8 cellular contexts compared by ENCODE assay signal in the genomic region with DNA sequence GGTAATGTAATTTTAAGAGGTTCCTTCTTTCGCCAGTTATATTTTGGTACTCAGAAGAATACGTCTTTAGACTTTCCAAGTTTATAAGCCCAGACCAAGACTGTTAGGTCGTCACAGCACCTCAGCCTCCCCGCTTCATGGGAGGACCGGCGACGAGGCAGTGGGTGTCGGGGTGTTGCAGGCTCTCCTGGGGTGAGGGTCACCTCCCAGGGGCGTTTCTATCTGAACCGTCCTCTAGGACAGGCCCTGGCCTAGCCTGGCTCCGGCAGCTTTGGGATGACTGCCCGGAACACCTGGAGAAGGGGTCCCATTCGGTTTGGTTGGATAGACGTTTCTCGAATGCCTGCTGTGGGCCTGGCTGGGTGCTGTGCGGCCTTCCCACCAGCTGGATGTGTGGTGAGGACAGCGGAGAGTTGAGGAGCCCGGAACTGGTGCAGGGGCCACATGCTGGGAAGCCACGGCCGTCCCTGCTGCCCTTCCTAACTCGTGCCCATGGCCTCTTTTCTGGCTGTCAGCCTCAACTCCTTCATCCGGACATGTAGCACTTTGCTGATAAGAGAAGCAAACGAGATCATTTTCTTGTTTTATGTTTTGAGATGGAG. TPM values are rescaled to one million over a fixed set of nuclear protein-coding genes. Genes with fewer than 3 reads are reported as not detected.
DNase-seq lines count a peak whose midpoint lies in the region; ATAC-seq and TF ChIP-seq lines count a peak whose summit lies in the region.

No MANE protein-coding gene starts in this region.

- peaks cover 40% of the 10 kb centered on the region for H3K4me1 ChIP-seq in CD4-positive, CD25-positive, alpha-beta regulatory T cell (ENCODE audit: control insufficient read depth, insufficient read depth, low read length, poor library complexity, severe bottlenecking)
- peaks cover 18% of the 10 kb centered on the region for H3K4me1 ChIP-seq in NT2/D1 (ENCODE audit: insufficient read depth, insufficient read length)
- no peaks in the 10 kb centered on the region for H3K4me1 ChIP-seq in endocrine pancreas (ENCODE audit: control insufficient read depth, insufficient read depth, low read length)
- peaks cover 23% of the 10 kb centered on the region for H3K4me1 ChIP-seq in neural progenitor cell

- DNase-seq in CD4-positive, CD25-positive, alpha-beta regulatory T cell, result no peak
- no peak for DNase-seq in NT2/D1 (ENCODE audit: low read depth, low spot score)
- DNase-seq in neural progenitor cell (ENCODE audit: low spot score), result no peak
- DNase-seq in RPMI8226, result no peak
- DNase-seq in KG1 (lab: John Stamatoyannopoulos, UW), result no peak
- DNase-seq in stimulated activated naive CD4-positive, alpha-beta T cell treated with Interleukin-2 at 50 U/mL for 16 hours (lab: John Stamatoyannopoulos, UW), result no peak

- peaks cover 58% of the 10 kb centered on the region for H4K20me1 ChIP-seq in neural progenitor cell (ENCODE audit: low read depth)

- H3K27ac Mint-ChIP-seq in CD4-positive, CD25-positive, alpha-beta regulatory T cell, result peak overlapping the region; percentile 82 to 93 (median 90)
- H3K27ac Mint-ChIP-seq in neural progenitor cell, result no peak overlapping the region

- no peak for ATAC-seq in CD4-positive, CD25-positive, alpha-beta regulatory T cell (ENCODE audit: low read depth in 2 of 2)
- no peak for ATAC-seq in GM18498 (IDR thresholded peaks at IDR 0.05; ENCODE audit: unreplicated experiment)

- peak overlapping the region; percentile 78 for H3K9ac ChIP-seq in NT2/D1 (ENCODE audit: insufficient read length, low read depth)
- peak overlapping the region; percentile 77 for H3K9ac ChIP-seq in endocrine pancreas (ENCODE audit: control insufficient read depth, insufficient read depth, low read length)
- peak overlapping the region; percentile 76 for H3K9ac ChIP-seq in neural progenitor cell

- no peaks in the 10 kb centered on the region for H3K9me3 ChIP-seq in CD4-positive, CD25-positive, alpha-beta regulatory T cell (ENCODE audit: control insufficient read depth in 2 of 2, low read length in 2 of 2)
- H3K9me3 ChIP-seq in NT2/D1 (ENCODE audit: insufficient read depth, low read length), result no peaks in the 10 kb centered on the region
- H3K9me3 ChIP-seq in endocrine pancreas (ENCODE audit: control insufficient read depth, low read length), result no peaks in the 10 kb centered on the region
- no peaks in the 10 kb centered on the region for H3K9me3 ChIP-seq in neural progenitor cell (ENCODE audit: low read depth)

- TF ChIP-seq CTCF in neural progenitor cell (IDR thresholded peaks at IDR 0.05), result no peak

- peaks cover 10% of the 10 kb centered on the region for H3K36me3 ChIP-seq in CD4-positive, CD25-positive, alpha-beta regulatory T cell (ENCODE audit: control insufficient read depth, insufficient read depth, low read length)
- H3K36me3 ChIP-seq in NT2/D1 (ENCODE audit: insufficient read depth, insufficient read length, low read length), result peaks cover 19% of the 10 kb centered on the region
- no peaks in the 10 kb centered on the region for H3K36me3 ChIP-seq in endocrine pancreas (ENCODE audit: control insufficient read depth, insufficient read depth, low read length)
- no peaks in the 10 kb centered on the region for H3K36me3 ChIP-seq in neural progenitor cell

- H3F3A ChIP-seq in neural progenitor cell (ENCODE audit: low read depth), result peaks cover 12% of the 10 kb centered on the region

- H2AFZ ChIP-seq in neural progenitor cell (replicated peaks), result no peak overlapping the region

- no peaks in the 10 kb centered on the region for H3K27me3 Mint-ChIP-seq in CD4-positive, CD25-positive, alpha-beta regulatory T cell
- peaks cover 4% of the 10 kb centered on the region for H3K27me3 Mint-ChIP-seq in neural progenitor cell (ENCODE audit: insufficient read depth, low read depth)

- peaks cover 14% of the 10 kb centered on the region for H3K36me3 Mint-ChIP-seq in CD4-positive, CD25-positive, alpha-beta regulatory T cell
- peaks cover 8% of the 10 kb centered on the region for H3K36me3 Mint-ChIP-seq in neural progenitor cell

- peak overlapping the region; percentile 67 for H3K27ac ChIP-seq in CD4-positive, CD25-positive, alpha-beta regulatory T cell (ENCODE audit: insufficient read depth, low read length, poor library complexity, severe bottlenecking)
- H3K27ac ChIP-seq in neural progenitor cell, result no peak overlapping the region

- peak overlapping the region; percentile 88 to 93 (median 90) for H3K4me3 Mint-ChIP-seq in CD4-positive, CD25-positive, alpha-beta regulatory T cell
- H3K4me3 Mint-ChIP-seq in neural progenitor cell, result peak overlapping the region; percentile 92

- H3K79me2 ChIP-seq in neural progenitor cell (ENCODE audit: low read depth), result peaks cover 58% of the 10 kb centered on the region

- no peaks in the 10 kb centered on the region for H3K27me3 ChIP-seq in CD4-positive, CD25-positive, alpha-beta regulatory T cell (ENCODE audit: control insufficient read depth, insufficient read depth, low read length)
- H3K27me3 ChIP-seq in NT2/D1 (ENCODE audit: insufficient read depth, insufficient read length), result peaks cover 18% of the 10 kb centered on the region
- H3K27me3 ChIP-seq in endocrine pancreas (ENCODE audit: control insufficient read depth, insufficient read depth, low read length), result no peaks in the 10 kb centered on the region
- H3K27me3 ChIP-seq in neural progenitor cell, result no peaks in the 10 kb centered on the region

- H3K9me3 Mint-ChIP-seq in CD4-positive, CD25-positive, alpha-beta regulatory T cell, result no peaks in the 10 kb centered on the region
- no peaks in the 10 kb centered on the region for H3K9me3 Mint-ChIP-seq in neural progenitor cell

- peak overlapping the region; percentile 98 for H3K4me2 ChIP-seq in neural progenitor cell

- H3K4me1 Mint-ChIP-seq in CD4-positive, CD25-positive, alpha-beta regulatory T cell, result peaks cover 5 to 54% (median 33%) of the 10 kb centered on the region in 4 donors
- H3K4me1 Mint-ChIP-seq in neural progenitor cell, result peaks cover 49% of the 10 kb centered on the region

- H3K4me3 ChIP-seq in CD4-positive, CD25-positive, alpha-beta regulatory T cell (ENCODE audit: low read depth, low read length), result peak overlapping the region; percentile 74
- peak overlapping the region; percentile 77 for H3K4me3 ChIP-seq in NT2/D1 (ENCODE audit: insufficient read length, low read depth)
- H3K4me3 ChIP-seq in endocrine pancreas (ENCODE audit: control insufficient read depth, insufficient read depth, low read length), result peak overlapping the region; percentile 51
- peak overlapping the region; percentile 90 for H3K4me3 ChIP-seq in neural progenitor cell

RNA-seq across cellular contexts. Expression of a gene that starts 1.1 kb away (rescaled TPM):
- 85.2 TPM for total RNA-seq in CD4-positive, CD25-positive, alpha-beta regulatory T cell
- 10 to 100 TPM; 19.3 to 23.3 (median 22.0) TPM for polyA plus RNA-seq in CD4-positive, CD25-positive, alpha-beta regulatory T cell
- 28.4 and 35.7 TPM in 2 replicates for total RNA-seq in neural progenitor cell (ENCODE audit: low replicate concordance)

RNA-seq across cellular contexts. Expression of a gene that starts 19.3 kb away (rescaled TPM):
- total RNA-seq in CD4-positive, CD25-positive, alpha-beta regulatory T cell, result not detected
- not detected for polyA plus RNA-seq in CD4-positive, CD25-positive, alpha-beta regulatory T cell
- total RNA-seq in neural progenitor cell (ENCODE audit: low replicate concordance), result 0.09 and 1.7 TPM in 2 replicates

RNA-seq across cellular contexts. Expression of a gene that starts 56.6 kb away (rescaled TPM):
- 17.5 TPM for total RNA-seq in CD4-positive, CD25-positive, alpha-beta regulatory T cell
- 10 to 100 TPM; 18.7 to 23.6 (median 20.4) TPM for polyA plus RNA-seq in CD4-positive, CD25-positive, alpha-beta regulatory T cell
- 16.2 and 19.2 TPM in 2 replicates for total RNA-seq in neural progenitor cell (ENCODE audit: low replicate concordance)
